19 cellular contexts compared by ENCODE assay signal in genomic region chr12:129964826-129965457, GRCh38.
"Had no signal": no experiment of that assay in that cellular context is flagged by ENCODE, and none has a peak within 500 bp of the region (broad histone marks: within the 10 kb centered on the region; RNA-seq: fewer than 3 reads in every experiment).

No MANE protein-coding gene starts in this region.

- H3K9me3 ChIP-seq: lower lobe of right lung, thoracic aorta had no signal

- H3K27ac ChIP-seq: lower lobe of right lung, spleen, thoracic aorta had no signal

- DNase-seq: activated B cell treated with CpG ODN at 0.5 μM for 24 hours; activated CD4-positive, alpha-beta T cell treated with anti-CD3 and anti-CD28 coated beads for 4 hours; activated CD8-positive, alpha-beta T cell treated with anti-CD3 and anti-CD28 coated beads for 36 hours; activated naive CD4-positive, alpha-beta T cell; activated naive CD8-positive, alpha-beta T cell treated with anti-CD3 and anti-CD28 coated beads for 36 hours; activated T-cell treated with anti-CD3 and anti-CD28 coated beads, Interleukin-2, amount 50 U/mL, for 1 hour; amniotic stem cell; erythroblast; hypothalamus; islet precursor cell; left colon; lower lobe of right lung; posterior cingulate gyrus; retina; spleen; stimulated activated CD4-positive, alpha-beta T cell treated with anti-CD3 and anti-CD28 coated beads, Interleukin-4, amount 100 ng/mL, for 4 hours had no signal

- H3K4me3 ChIP-seq: lower lobe of right lung, spleen, thoracic aorta had no signal

- H3K4me1 ChIP-seq: lower lobe of right lung, spleen had no signal

- H3K36me3 ChIP-seq: lower lobe of right lung, spleen, thoracic aorta had no signal

- ATAC-seq: activated CD8-positive, alpha-beta T cell treated with anti-CD3 and anti-CD28 coated beads for 36 hours; activated T-helper 17 cell treated with anti-CD3 and anti-CD28 coated beads, Interleukin-2, amount 50 U/mL, for 72 hours; left colon; lower lobe of right lung; stimulated activated memory B cell treated with anti-CD40 and anti-IgM and Interleukin-4, amounts not matched to agents 10 μg/mL and 1 μg/mL and 100 μg/mL, for 72 hours had no signal
